Comparison of ENCODE assay signal across 19 cellular contexts in genomic region chr4:142291299-142291698, GRCh38.
DNase-seq lines count a peak whose midpoint lies in the region; ATAC-seq and TF ChIP-seq lines count a peak whose summit lies in the region.
"Had no signal": no experiment of that assay in that cellular context is flagged by ENCODE, and none has a peak within 500 bp of the region (broad histone marks: within the 10 kb centered on the region; RNA-seq: fewer than 3 reads in every experiment).

No MANE protein-coding gene starts in this region.

- no peak for TF ChIP-seq CTCF in mesothelial cell of epicardium (IDR thresholded peaks at IDR 0.05; ENCODE audit: unreplicated experiment)

- intact Hi-C loops in activated CD4-positive, alpha-beta T cell treated with anti-CD3 and anti-CD28 coated beads for 36 hours (cut with DNase I, micrococcal nuclease): loop anchor here (2.0 to 5.0 kb wide), 3 partner anchors 114 to 276 kb away; no protein-coding TSS in a partner anchor

- CTCF ChIA-PET in activated CD4-positive, alpha-beta T cell treated with anti-CD3 and anti-CD28 coated beads for 36 hours (lab: Charles Lee): interaction anchor here (0.8 to 1.1 kb wide), 4 partner anchors 8 to 276 kb away, joined by 3 to 7 read pairs (median 3); no protein-coding TSS in a partner anchor
- CTCF ChIA-PET in activated CD4-positive, alpha-beta T cell treated with anti-CD3 and anti-CD28 coated beads, Interleukin-2, amount 10 ng/mL, durations not matched to agents 7 days and 5 days (lab: Charles Lee): no interaction called here
- CTCF ChIA-PET in activated naive CD4-positive, alpha-beta T cell treated with anti-CD3 and anti-CD28 coated beads, Interleukin-2, amount 10 ng/mL, durations not matched to agents 7 days and 5 days (lab: Charles Lee): interaction anchor here (0.8 to 1.9 kb wide), 2 partner anchors 8 to 9 kb away, joined by 3 to 6 read pairs; no protein-coding TSS in a partner anchor
- CTCF ChIA-PET in T-cell (lab: Charles Lee): interaction anchor here in 1 of 2 donors (0.5 kb wide), 1 partner anchor 304 kb away, joined by 4 read pairs; no protein-coding TSS in a partner anchor

- H3K4me3 Mint-ChIP-seq in activated CD4-positive, alpha-beta T cell treated with anti-CD3 and anti-CD28 coated beads for 36 hours: no peak overlapping the region
- no peak overlapping the region for H3K4me3 Mint-ChIP-seq in activated CD4-positive, alpha-beta T cell treated with anti-CD3 and anti-CD28 coated beads, Interleukin-2, amount 10 ng/mL, durations not matched to agents 7 days and 5 days
- no peak overlapping the region for H3K4me3 Mint-ChIP-seq in activated naive CD4-positive, alpha-beta T cell treated with anti-CD3 and anti-CD28 coated beads, Interleukin-2, amount 10 ng/mL, durations not matched to agents 7 days and 5 days
- H3K4me3 Mint-ChIP-seq in T-cell (no peak overlapping the region), mesothelial cell of epicardium (no peak overlapping the region)
- H3K4me3 Mint-ChIP-seq: B cell had no signal

- POLR2A ChIA-PET in activated CD4-positive, alpha-beta T cell treated with anti-CD3 and anti-CD28 coated beads for 36 hours (lab: Charles Lee): no interaction called here
- POLR2A ChIA-PET in activated CD4-positive, alpha-beta T cell treated with anti-CD3 and anti-CD28 coated beads, Interleukin-2, amount 10 ng/mL, durations not matched to agents 7 days and 5 days (lab: Charles Lee): no interaction called here
- POLR2A ChIA-PET in T-cell (lab: Charles Lee): interaction anchor here in 1 of 2 donors (0.6 kb wide), 1 partner anchor 189 kb away, joined by 8 read pairs; no protein-coding TSS in a partner anchor

- H3K9me3 Mint-ChIP-seq in activated CD4-positive, alpha-beta T cell treated with anti-CD3 and anti-CD28 coated beads for 36 hours (ENCODE audit: low read depth): peaks cover 19% of the 10 kb centered on the region
- peaks cover 18% of the 10 kb centered on the region for H3K9me3 Mint-ChIP-seq in activated CD4-positive, alpha-beta T cell treated with anti-CD3 and anti-CD28 coated beads, Interleukin-2, amount 10 ng/mL, durations not matched to agents 7 days and 5 days
- peaks cover 5% of the 10 kb centered on the region for H3K9me3 Mint-ChIP-seq in activated naive CD4-positive, alpha-beta T cell treated with anti-CD3 and anti-CD28 coated beads, Interleukin-2, amount 10 ng/mL, durations not matched to agents 7 days and 5 days
- H3K9me3 Mint-ChIP-seq in T-cell (peaks cover 3 to 6% (median 4%) of the 10 kb centered on the region in 3 donors), mesothelial cell of epicardium (peaks cover 9% of the 10 kb centered on the region)

- H3K27ac Mint-ChIP-seq in activated CD4-positive, alpha-beta T cell treated with anti-CD3 and anti-CD28 coated beads for 36 hours: peak overlapping the region; percentile 73
- no peak overlapping the region for H3K27ac Mint-ChIP-seq in activated CD4-positive, alpha-beta T cell treated with anti-CD3 and anti-CD28 coated beads, Interleukin-2, amount 10 ng/mL, durations not matched to agents 7 days and 5 days
- H3K27ac Mint-ChIP-seq in activated naive CD4-positive, alpha-beta T cell treated with anti-CD3 and anti-CD28 coated beads, Interleukin-2, amount 10 ng/mL, durations not matched to agents 7 days and 5 days: peak overlapping the region; percentile 16
- peak overlapping the region; percentile 4 to 24 for H3K27ac Mint-ChIP-seq in T-cell
- H3K27ac Mint-ChIP-seq in mesothelial cell of epicardium: peak overlapping the region; percentile 1
- H3K27ac Mint-ChIP-seq: B cell had no signal

- no peaks in the 10 kb centered on the region for H3K27me3 Mint-ChIP-seq in activated CD4-positive, alpha-beta T cell treated with anti-CD3 and anti-CD28 coated beads for 36 hours
- H3K27me3 Mint-ChIP-seq in activated CD4-positive, alpha-beta T cell treated with anti-CD3 and anti-CD28 coated beads, Interleukin-2, amount 10 ng/mL, durations not matched to agents 7 days and 5 days: no peaks in the 10 kb centered on the region
- H3K27me3 Mint-ChIP-seq in activated naive CD4-positive, alpha-beta T cell treated with anti-CD3 and anti-CD28 coated beads, Interleukin-2, amount 10 ng/mL, durations not matched to agents 7 days and 5 days: no peaks in the 10 kb centered on the region
- H3K27me3 Mint-ChIP-seq in T-cell: no peaks in the 10 kb centered on the region
- H3K27me3 Mint-ChIP-seq in mesothelial cell of epicardium (ENCODE audit: low read depth): no peaks in the 10 kb centered on the region
- H3K27me3 Mint-ChIP-seq: B cell had no signal

- ATAC-seq in activated CD4-positive, alpha-beta T cell treated with anti-CD3 and anti-CD28 coated beads for 36 hours: peak; percentile 72
- no peak for ATAC-seq in T-cell (replicated peaks in 1 of 4)
- no peak for ATAC-seq in GM18498 (IDR thresholded peaks at IDR 0.05; ENCODE audit: unreplicated experiment)
- ATAC-seq: GM12878 had no signal

- DNase-seq in activated CD4-positive, alpha-beta T cell treated with anti-CD3 and anti-CD28 coated beads for 36 hours: peak; percentile 32
- no peak for DNase-seq in activated CD4-positive, alpha-beta T cell treated with anti-CD3 and anti-CD28 coated beads, Interleukin-2, amount 10 ng/mL, durations not matched to agents 7 days and 5 days
- DNase-seq in activated naive CD4-positive, alpha-beta T cell treated with anti-CD3 and anti-CD28 coated beads, Interleukin-2, amount 10 ng/mL, durations not matched to agents 7 days and 5 days: no peak
- DNase-seq in activated naive CD4-positive, alpha-beta T cell treated with anti-CD3 and anti-CD28 coated beads, Interleukin-2, amount 50 U/mL, for 16 hours: no peak
- DNase-seq in T-cell: no peak
- DNase-seq in mesothelial cell of epicardium (ENCODE audit: low spot score in 2 of 2, unreplicated experiment in 2 of 2): no peak
- DNase-seq in activated gamma-delta T cell (lab: John Stamatoyannopoulos, UW): no peak
- DNase-seq: 8988T, EL, GM23248, NCI-H1417, NCI-H187 treated with DMSO at 0.1 percent for 48 hours, NCI-H2227 treated with DMSO at 0.1 percent for 48 hours, NCI-H524, NCI-H82, OCI-M1 had no signal

- H3K4me1 Mint-ChIP-seq in activated CD4-positive, alpha-beta T cell treated with anti-CD3 and anti-CD28 coated beads for 36 hours: peaks cover 65% of the 10 kb centered on the region
- peaks cover 37% of the 10 kb centered on the region for H3K4me1 Mint-ChIP-seq in activated CD4-positive, alpha-beta T cell treated with anti-CD3 and anti-CD28 coated beads, Interleukin-2, amount 10 ng/mL, durations not matched to agents 7 days and 5 days
- peaks cover 31% of the 10 kb centered on the region for H3K4me1 Mint-ChIP-seq in activated naive CD4-positive, alpha-beta T cell treated with anti-CD3 and anti-CD28 coated beads, Interleukin-2, amount 10 ng/mL, durations not matched to agents 7 days and 5 days
- peaks cover 43 to 60% (median 44%) of the 10 kb centered on the region in 3 donors for H3K4me1 Mint-ChIP-seq in T-cell
- H3K4me1 Mint-ChIP-seq in mesothelial cell of epicardium: peaks cover 14% of the 10 kb centered on the region
- H3K4me1 Mint-ChIP-seq: B cell had no signal

- H3K36me3 Mint-ChIP-seq in activated CD4-positive, alpha-beta T cell treated with anti-CD3 and anti-CD28 coated beads for 36 hours (ENCODE audit: low read depth): peaks cover 65% of the 10 kb centered on the region
- H3K36me3 Mint-ChIP-seq in activated CD4-positive, alpha-beta T cell treated with anti-CD3 and anti-CD28 coated beads, Interleukin-2, amount 10 ng/mL, durations not matched to agents 7 days and 5 days (ENCODE audit: low read depth): peaks cover 53% of the 10 kb centered on the region
- peaks cover 50% of the 10 kb centered on the region for H3K36me3 Mint-ChIP-seq in activated naive CD4-positive, alpha-beta T cell treated with anti-CD3 and anti-CD28 coated beads, Interleukin-2, amount 10 ng/mL, durations not matched to agents 7 days and 5 days
- H3K36me3 Mint-ChIP-seq in T-cell (peaks cover 46% of the 10 kb centered on the region), mesothelial cell of epicardium (peaks cover 8% of the 10 kb centered on the region)
